26 cellular contexts compared by ENCODE assay signal in genomic region chr2:20481798-20482405, GRCh38. TPM values are rescaled to one million over a fixed set of nuclear protein-coding genes. Genes with fewer than 3 reads are reported as not detected.
DNase-seq lines count a peak whose midpoint lies in the region; ATAC-seq and TF ChIP-seq lines count a peak whose summit lies in the region.
"Had no signal": no experiment of that assay in that cellular context is flagged by ENCODE, and none has a peak within 500 bp of the region (broad histone marks: within the 10 kb centered on the region; RNA-seq: fewer than 3 reads in every experiment).

No MANE protein-coding gene starts in this region.

- intact Hi-C loops in Right ventricle myocardium superior (cut with DNase I) (no loop called here), vagina (cut with DNase I) (no loop called here)

- TF ChIP-seq CTCF in right atrium auricular region (IDR thresholded peaks at IDR 0.05) (no peak), vagina (IDR thresholded peaks at IDR 0.05) (no peak)

- H3K9ac ChIP-seq in skeletal muscle tissue (ENCODE audit: low read depth in 1 of 3, low read length in 3 of 3), result no peak overlapping the region

- H3K27me3 ChIP-seq in right atrium auricular region, result no peaks in the 10 kb centered on the region
- no peaks in the 10 kb centered on the region for H3K27me3 ChIP-seq in skeletal muscle tissue (ENCODE audit: control insufficient read depth in 3 of 3, insufficient read depth in 3 of 3, low read length in 3 of 3)
- no peaks in the 10 kb centered on the region for H3K27me3 ChIP-seq in vagina
- H3K27me3 ChIP-seq: BE2C, SJCRH30 had no signal

- H3K9me3 ChIP-seq in right atrium auricular region (no peaks in the 10 kb centered on the region), skeletal muscle tissue (ENCODE audit: control insufficient read depth in 3 of 3, low read length in 3 of 3) (no peaks in the 10 kb centered on the region), vagina (no peaks in the 10 kb centered on the region)
- H3K9me3 ChIP-seq: BE2C, SJCRH30 had no signal

- no peaks in the 10 kb centered on the region for H3K36me3 ChIP-seq in right atrium auricular region
- no peaks in the 10 kb centered on the region for H3K36me3 ChIP-seq in skeletal muscle tissue (ENCODE audit: control insufficient read depth in 3 of 3, insufficient read depth in 3 of 3, low read length in 3 of 3)
- H3K36me3 ChIP-seq in vagina, result no peaks in the 10 kb centered on the region
- H3K36me3 ChIP-seq: BE2C, SJCRH30 had no signal

- peak overlapping the region; percentile 17 to 55 for H3K27ac ChIP-seq in right atrium auricular region
- H3K27ac ChIP-seq in skeletal muscle tissue (ENCODE audit: low read depth, low read length), result peak overlapping the region; percentile 36
- peak overlapping the region; percentile 89 for H3K27ac ChIP-seq in vagina
- H3K27ac ChIP-seq: SJCRH30 had no signal

- H3K4me3 ChIP-seq in right atrium auricular region (no peak overlapping the region), skeletal muscle tissue (ENCODE audit: low read length in 3 of 3) (no peak overlapping the region), vagina (no peak overlapping the region)
- H3K4me3 ChIP-seq: lung, SJCRH30, smooth muscle cell had no signal

- H3K4me1 ChIP-seq in right atrium auricular region, result peaks cover 0 to 24% of the 10 kb centered on the region in 2 donors
- H3K4me1 ChIP-seq in skeletal muscle tissue (ENCODE audit: control insufficient read depth in 3 of 3, insufficient read depth in 3 of 3, low read length in 3 of 3), result peaks cover 21 to 33% (median 21%) of the 10 kb centered on the region in 3 donors
- H3K4me1 ChIP-seq in vagina, result peaks cover 38% of the 10 kb centered on the region
- H3K4me1 ChIP-seq: SJCRH30 had no signal

- no peak for TF ChIP-seq POLR2A in vagina (IDR thresholded peaks at IDR 0.05)

- no peak for ATAC-seq in Right ventricle myocardium superior (ENCODE audit: poor library complexity)
- ATAC-seq in HG03097 (IDR thresholded peaks at IDR 0.05; ENCODE audit: low FRiP score, unreplicated experiment), result no peak
- ATAC-seq: activated T-cell treated with anti-CD3 and anti-CD28 coated beads, Interleukin-2, amount 50 U/mL, for 4 hours; naive thymus-derived CD8-positive, alpha-beta T cell had no signal

- DNase-seq in right atrium auricular region (ENCODE audit: low spot score) (peak; percentile 55), Right ventricle myocardium superior (no peak), iPS-NIHi7 (ENCODE audit: extremely low spot score) (peak; percentile 4), vagina (ENCODE audit: extremely low spot score in 2 of 2) (peak in 1 of 2 donors; percentile 91), occipital lobe (lab: John Stamatoyannopoulos, UW) (no peak)
- DNase-seq: ACHN; activated CD4-positive, alpha-beta T cell treated with anti-CD3 and anti-CD28 coated beads for 48 hours; activated gamma-delta T cell; activated naive CD8-positive, alpha-beta T cell treated with anti-CD3 and anti-CD28 coated beads, Interleukin-2, amount 10 ng/mL, durations not matched to agents 7 days and 5 days; activated T-cell treated with anti-CD3 and anti-CD28 coated beads, Interleukin-2, amount 50 U/mL, for 4 hours; BE2C; CD8-positive, alpha-beta memory T cell; central memory CD4-positive, alpha-beta T cell; DMS 273 treated with DMSO at 0.1 percent for 48 hours; kidney; naive thymus-derived CD8-positive, alpha-beta T cell; NCI-H1048; NCI-H446 treated with DMSO at 0.1 percent for 48 hours; NCI-H82; nucleus accumbens; SJCRH30; T1000 had no signal

RNA-seq across cellular contexts. Expression of gene RHOB, which starts 35.0 kb away (rescaled TPM):
- total RNA-seq in right atrium auricular region (100 to 1,000 TPM; 471 to 664 TPM), Right ventricle myocardium superior (199 TPM), skeletal muscle tissue (146 TPM), vagina (1,771 TPM), occipital lobe (296 TPM)

Comparison
In these comparisons a context has a peak if more than half of its experiments do, and no peak if none do; other contexts are left out.
1. DNase-seq: peak in right atrium auricular region (single experiment) and iPS-NIHi7 (single experiment); none in Right ventricle myocardium superior (single experiment) and occipital lobe (single experiment).
2. H3K27ac ChIP-seq: peak in every context shown above with its lines; median percentile 89 in vagina; 36 in right atrium auricular region; 36 in skeletal muscle tissue.